ENCODE assay signal across 1 cellular context in the genomic region with DNA sequence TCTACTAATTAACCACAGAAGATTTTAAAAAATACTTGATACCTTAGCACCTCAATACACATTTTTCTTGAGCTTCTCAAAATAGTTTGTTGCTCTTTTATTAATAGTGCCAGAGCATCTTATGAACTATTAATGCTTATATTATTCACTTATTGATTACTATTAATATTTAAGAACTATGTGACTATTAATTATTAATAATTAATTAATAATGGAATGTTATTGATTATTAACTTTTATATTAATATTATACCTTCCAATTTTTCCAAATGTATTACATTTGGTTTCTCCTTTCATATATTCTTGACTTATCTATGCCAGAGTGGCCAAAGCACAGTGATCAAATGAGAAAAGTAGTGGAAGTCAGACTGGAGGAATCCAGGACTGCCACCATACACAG.
TF ChIP-seq lines count a peak whose summit lies in the region.

No MANE protein-coding gene starts in this region.

TF ChIP-seq in K562, 482 proteins besides CTCF, POLR2A, EP300 and RAD21 (continued from another document):
- TF ChIP-seq CUX1 (CRISPR knock-in tag; IDR thresholded peaks at IDR 0.05) (0 out of 2 replicates have a peak, but pooled peaks have one; percentile 43), MCM7 (IDR thresholded peaks at IDR 0.05) (peak in 1 of 2 experiments; percentile 91; a peak in 1 of 4 replicates), CHCHD3 (CRISPR knock-in tag; IDR thresholded peaks at IDR 0.05) (no peak)
